In genomic region chr12:10613334-10614055, GRCh38 we compare ENCODE assay signal across 8 cellular contexts. TPM values are rescaled to one million over a fixed set of nuclear protein-coding genes. Genes with fewer than 3 reads are reported as not detected.
DNase-seq lines count a peak whose midpoint lies in the region; ATAC-seq and TF ChIP-seq lines count a peak whose summit lies in the region.

Gene MAGOHB, minus strand, starts transcription at chr12:10613609. Its CDS starts 77 bp downstream, at chr12:10613532.

- under 1% methylated on average over 46 of the region's 46 CpGs for WGBS in liver

- H3K27ac ChIP-seq in dorsolateral prefrontal cortex, result peak within 1 kb of the TSS in 57 of 59 donors; percentile 4 to 95 (median 80)
- H3K27ac ChIP-seq in liver (ENCODE audit: low read depth in 1 of 2, low read length in 2 of 2), result peak within 1 kb of the TSS; percentile 81 to 85

- H3K4me3 ChIP-seq in dorsolateral prefrontal cortex, result peak within 1 kb of the TSS; percentile 49 to 99 (median 87)
- H3K4me3 ChIP-seq in liver (ENCODE audit: low read depth in 1 of 3, low read length in 3 of 3), result peak within 1 kb of the TSS; percentile 74 to 99 (median 91)

- DNase-seq in CD14-positive monocyte (ENCODE audit: low spot score) (peak; percentile 96), NCI-H82 treated with DMSO at 0.1 percent for 48 hours (lab: John Stamatoyannopoulos, UW; ENCODE audit: unreplicated experiment) (peak; percentile 78), dorsolateral prefrontal cortex (peak; percentile 86 to 94 (median 92))
- DNase-seq in activated CD4-positive, alpha-beta memory T cell treated with anti-CD3 and anti-CD28 coated beads for 36 hours, result peak; percentile 99
- DNase-seq in stimulated activated CD4-positive, alpha-beta T cell treated with anti-CD3 and anti-CD28 coated beads, Interleukin-4, amount 100 ng/mL, for 24 hours, result peak; percentile 99

- CTCF ChIA-PET in activated CD4-positive, alpha-beta memory T cell treated with anti-CD3 and anti-CD28 coated beads for 36 hours (lab: Charles Lee), result interaction anchor here (1.2 to 2.5 kb wide), 3 partner anchors 52 to 248 kb away, joined by 3 to 12 read pairs (median 5); no protein-coding TSS in a partner anchor

- H3K4me1 ChIP-seq in liver (ENCODE audit: control insufficient read depth in 4 of 4, insufficient read depth in 4 of 4, low read length in 3 of 4), result peaks cover 2 to 24% (median 16%) of the 10 kb centered on the region in 4 donors

- H3K9ac ChIP-seq in liver (ENCODE audit: low read depth in 1 of 2, low read length in 2 of 2), result peak within 1 kb of the TSS; percentile 93

- TF ChIP-seq RAD21 in liver (IDR thresholded peaks at IDR 0.05), result peak in 1 of 2 donors; percentile 34

- peaks cover 15% of the 10 kb centered on the region for H3K4me1 Mint-ChIP-seq in CD14-positive monocyte
- peaks cover 34% of the 10 kb centered on the region for H3K4me1 Mint-ChIP-seq in activated CD4-positive, alpha-beta memory T cell treated with anti-CD3 and anti-CD28 coated beads for 36 hours (ENCODE audit: low read depth)

- H3K36me3 Mint-ChIP-seq in CD14-positive monocyte, result peaks cover 17 to 23% of the 10 kb centered on the region in 2 donors
- H3K36me3 Mint-ChIP-seq in activated CD4-positive, alpha-beta memory T cell treated with anti-CD3 and anti-CD28 coated beads for 36 hours, result peaks cover 27% of the 10 kb centered on the region

- POLR2A ChIA-PET in activated CD4-positive, alpha-beta memory T cell treated with anti-CD3 and anti-CD28 coated beads for 36 hours (lab: Charles Lee), result interaction anchor here (0.6 to 1.2 kb wide), 3 partner anchors 401 to 558 kb away, joined by 3 to 4 read pairs (median 4); partner anchors contain the start of genes GABARAPL1 and SMIM10L1

- peak within 1 kb of the TSS; percentile 95 to 100 (median 98) for H3K27ac Mint-ChIP-seq in CD14-positive monocyte
- peak within 1 kb of the TSS; percentile 99 for H3K27ac Mint-ChIP-seq in activated CD4-positive, alpha-beta memory T cell treated with anti-CD3 and anti-CD28 coated beads for 36 hours

- peaks cover 0 to 6% (median 3%) of the 10 kb centered on the region in 4 donors for H3K36me3 ChIP-seq in liver (ENCODE audit: control insufficient read depth in 4 of 4, insufficient read depth in 3 of 4, low read depth in 1 of 4, low read length in 3 of 4)

- peak within 1 kb of the TSS; percentile 96 to 99 for H3K4me3 Mint-ChIP-seq in CD14-positive monocyte
- peak within 1 kb of the TSS; percentile 98 for H3K4me3 Mint-ChIP-seq in activated CD4-positive, alpha-beta memory T cell treated with anti-CD3 and anti-CD28 coated beads for 36 hours

- TF ChIP-seq CTCF in CD14-positive monocyte (IDR thresholded peaks at IDR 0.05), result no peak
- TF ChIP-seq CTCF in dorsolateral prefrontal cortex (IDR thresholded peaks at IDR 0.05 in 54 of 56, conservative IDR thresholded peaks at IDR 0.05 in 2 of 56; ENCODE audit: low read depth in 1 of 56, partially characterized antibody in 56 of 56), result peak in 40 of 56 donors; percentile 5 to 59 (median 30)
- TF ChIP-seq CTCF in liver (IDR thresholded peaks at IDR 0.05; ENCODE audit: low read depth, low read length, missing input control), result no peak

- intact Hi-C loops in CD14-positive monocyte (cut with micrococcal nuclease), result loop anchor here in 1 of 2 donors (10.0 kb wide), 1 partner anchor 111 kb away; the partner anchor contains the start of gene YBX3
- intact Hi-C loops in activated CD4-positive, alpha-beta memory T cell treated with anti-CD3 and anti-CD28 coated beads for 36 hours (cut with micrococcal nuclease), result loop anchor here (1.0 to 10.0 kb wide), 7 partner anchors 61 to 859 kb away; partner anchors contain the start of genes CLEC2B, GABARAPL1, SMIM10L1 and STYK1
- intact Hi-C loops in dorsolateral prefrontal cortex (cut with DNase I), result loop anchor here in 1 of 2 donors (10.0 kb wide), 1 partner anchor 131 kb away; no protein-coding TSS in a partner anchor

- ATAC-seq in GM19438 (IDR thresholded peaks at IDR 0.05; ENCODE audit: low read depth, unreplicated experiment), result peak; percentile 98
- ATAC-seq in HG03575 (IDR thresholded peaks at IDR 0.05; ENCODE audit: extremely low read depth, insufficient number of reproducible peaks, low FRiP score, unreplicated experiment), result peak; percentile 62

- H3K27me3 ChIP-seq in dorsolateral prefrontal cortex (no peaks in the 10 kb centered on the region), liver (ENCODE audit: control insufficient read depth in 4 of 4, insufficient read depth in 4 of 4, low read length in 3 of 4) (no peaks in the 10 kb centered on the region)

- peaks cover 0 to 2% (median 0%) of the 10 kb centered on the region in 7 donors for H3K9me3 Mint-ChIP-seq in CD14-positive monocyte
- H3K9me3 Mint-ChIP-seq in activated CD4-positive, alpha-beta memory T cell treated with anti-CD3 and anti-CD28 coated beads for 36 hours, result no peaks in the 10 kb centered on the region

- peaks cover 1 to 2% (median 1%) of the 10 kb centered on the region in 3 donors for H3K27me3 Mint-ChIP-seq in CD14-positive monocyte (ENCODE audit: low read depth in 3 of 3)
- peaks cover 8% of the 10 kb centered on the region for H3K27me3 Mint-ChIP-seq in activated CD4-positive, alpha-beta memory T cell treated with anti-CD3 and anti-CD28 coated beads for 36 hours

- H3K9me3 ChIP-seq in liver (ENCODE audit: control insufficient read depth in 4 of 4, low read length in 3 of 4), result no peaks in the 10 kb centered on the region

TF ChIP-seq in liver, 16 proteins besides CTCF, POLR2A, EP300 and RAD21:
- peak; percentile 54 for TF ChIP-seq REST (IDR thresholded peaks at IDR 0.05)
- TF ChIP-seq RXRA (IDR thresholded peaks at IDR 0.05), result peak; percentile 18 to 37
- TF ChIP-seq, protein P1, sequence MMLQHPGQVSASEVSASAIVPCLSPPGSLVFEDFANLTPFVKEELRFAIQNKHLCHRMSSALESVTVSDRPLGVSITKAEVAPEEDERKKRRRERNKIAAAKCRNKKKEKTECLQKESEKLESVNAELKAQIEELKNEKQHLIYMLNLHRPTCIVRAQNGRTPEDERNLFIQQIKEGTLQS (IDR thresholded peaks at IDR 0.05), result peak; percentile 40
- TF ChIP-seq EGR1 (IDR thresholded peaks at IDR 0.05; ENCODE audit: low read depth in 2 of 2), result no peak
- TF ChIP-seq MAX (IDR thresholded peaks at IDR 0.05), result peak; percentile 96
- no peak for TF ChIP-seq HNF4G (IDR thresholded peaks at IDR 0.05)
- no peak for TF ChIP-seq NR2F2 (IDR thresholded peaks at IDR 0.05)
- TF ChIP-seq SP1 (IDR thresholded peaks at IDR 0.05), result peak; percentile 49
- TF ChIP-seq, protein P2, sequence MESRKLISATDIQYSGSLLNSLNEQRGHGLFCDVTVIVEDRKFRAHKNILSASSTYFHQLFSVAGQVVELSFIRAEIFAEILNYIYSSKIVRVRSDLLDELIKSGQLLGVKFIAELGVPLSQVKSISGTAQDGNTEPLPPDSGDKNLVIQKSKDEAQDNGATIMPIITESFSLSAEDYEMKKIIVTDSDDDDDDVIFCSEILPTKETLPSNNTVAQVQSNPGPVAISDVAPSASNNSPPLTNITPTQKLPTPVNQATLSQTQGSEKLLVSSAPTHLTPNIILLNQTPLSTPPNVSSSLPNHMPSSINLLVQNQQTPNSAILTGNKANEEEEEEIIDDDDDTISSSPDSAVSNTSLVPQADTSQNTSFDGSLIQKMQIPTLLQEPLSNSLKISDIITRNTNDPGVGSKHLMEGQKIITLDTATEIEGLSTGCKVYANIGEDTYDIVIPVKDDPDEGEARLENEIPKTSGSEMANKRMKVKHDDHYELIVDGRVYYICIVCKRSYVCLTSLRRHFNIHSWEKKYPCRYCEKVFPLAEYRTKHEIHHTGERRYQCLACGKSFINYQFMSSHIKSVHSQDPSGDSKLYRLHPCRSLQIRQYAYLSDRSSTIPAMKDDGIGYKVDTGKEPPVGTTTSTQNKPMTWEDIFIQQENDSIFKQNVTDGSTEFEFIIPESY (IDR thresholded peaks at IDR 0.05), result peak; percentile 99
- TF ChIP-seq JUND (IDR thresholded peaks at IDR 0.05), result peak; percentile 71 to 83
- peak; percentile 29 for TF ChIP-seq TAF1 (conservative IDR thresholded peaks at IDR 0.05)
- peak in 1 of 2 donors; percentile 16 for TF ChIP-seq HNF4A (conservative IDR thresholded peaks at IDR 0.05)
- TF ChIP-seq FOXA1 (IDR thresholded peaks at IDR 0.05), result peak; percentile 18
- TF ChIP-seq FOXA2 (IDR thresholded peaks at IDR 0.05), result no peak
- peak in 1 of 2 donors; percentile 83 for TF ChIP-seq GABPA (IDR thresholded peaks at IDR 0.05 in 1 of 2, conservative IDR thresholded peaks at IDR 0.05 in 1 of 2)
- peak; percentile 97 for TF ChIP-seq YY1 (IDR thresholded peaks at IDR 0.05)
TF ChIP-seq in liver: peak in this region for 12.

RNA-seq across cellular contexts. Expression of gene MAGOHB, which starts in this region (rescaled TPM):
- polyA plus RNA-seq in CD14-positive monocyte (10 to 100 TPM; 19.5 to 23.5 TPM), liver (10 to 100 TPM in 1 of 2 donors, 1 to 10 TPM in 1; 9.7 to 20.7 TPM)
- total RNA-seq in activated CD4-positive, alpha-beta memory T cell treated with anti-CD3 and anti-CD28 coated beads for 36 hours, result 10 to 100 TPM; 66.2 to 69.1 TPM
- total RNA-seq in dorsolateral prefrontal cortex (10 to 100 TPM in 119 of 120 experiments, 1 to 10 TPM in 1; 9.5 to 25.6 (median 15.0) TPM), liver (1 to 10 TPM; 7.6 to 8.1 TPM)

Comparison
In these comparisons a context has a peak if more than half of its experiments do, and no peak if none do; other contexts are left out.
1. Peak in every context shown above with its lines: DNase-seq, ATAC-seq, H3K4me3 ChIP-seq and H3K27ac ChIP-seq.
2. CTCF ChIP-seq: peak in dorsolateral prefrontal cortex (40 of 56); none in CD14-positive monocyte (single experiment) and liver (single experiment).